In genomic region chr18:3148930-3149535, GRCh38 we compare ENCODE assay signal across 15 cellular contexts.
DNase-seq lines count a peak whose midpoint lies in the region; ATAC-seq and TF ChIP-seq lines count a peak whose summit lies in the region.
"Had no signal": no experiment of that assay in that cellular context is flagged by ENCODE, and none has a peak within 500 bp of the region (broad histone marks: within the 10 kb centered on the region; RNA-seq: fewer than 3 reads in every experiment).

No MANE protein-coding gene starts in this region.

- H2AFZ ChIP-seq in mammary epithelial cell (ENCODE audit: low read depth, low read length) (no peak overlapping the region), parathyroid adenoma (peak overlapping the region; percentile 26)

- 0 out of 2 replicates have a peak, but pooled peaks cover 4% of the 10 kb centered on the region for H3K9me3 ChIP-seq in MG63
- no peaks in the 10 kb centered on the region for H3K9me3 ChIP-seq in mammary epithelial cell (replicated peaks; ENCODE audit: insufficient read depth, low read length)
- no peaks in the 10 kb centered on the region for H3K9me3 ChIP-seq in parathyroid adenoma (ENCODE audit: control insufficient read depth, low read length)
- no peaks in the 10 kb centered on the region for H3K9me3 ChIP-seq in lower lobe of right lung
- H3K9me3 ChIP-seq: A549, upper lobe of left lung had no signal

- H3K27me3 ChIP-seq in MG63 = no peaks in the 10 kb centered on the region
- no peaks in the 10 kb centered on the region for H3K27me3 ChIP-seq in mammary epithelial cell (ENCODE audit: insufficient read depth, low read length)
- H3K27me3 ChIP-seq in parathyroid adenoma (ENCODE audit: control insufficient read depth, insufficient read depth, low read length) = no peaks in the 10 kb centered on the region
- no peaks in the 10 kb centered on the region for H3K27me3 ChIP-seq in lower lobe of right lung (ENCODE audit: low read depth)
- H3K27me3 ChIP-seq: cardiac muscle cell, upper lobe of left lung had no signal

- in situ Hi-C loops in mammary epithelial cell (cut with MboI; ENCODE audit: low sequenced_read_pairs in 2 of 2) = loop anchor here in 1 of 2 donors (25.0 kb wide), 1 partner anchor 212 kb away; no protein-coding TSS in a partner anchor

- no peak overlapping the region for H3K9ac ChIP-seq in mammary epithelial cell (ENCODE audit: insufficient read depth, low read length)
- no peak overlapping the region for H3K9ac ChIP-seq in parathyroid adenoma

- intact Hi-C loops in mammary epithelial cell (cut with micrococcal nuclease) = no loop called here
- intact Hi-C loops in lower lobe of right lung (cut with DNase I) = loop anchor here (10.0 kb wide), 1 partner anchor 214 kb away; no protein-coding TSS in a partner anchor

- H3K4me3 ChIP-seq in MG63 (no peak overlapping the region), mammary epithelial cell (replicated peaks in 1 of 3; ENCODE audit: insufficient read depth in 1 of 3, low read depth in 2 of 3, low read length in 3 of 3) (no peak overlapping the region), parathyroid adenoma (ENCODE audit: low read depth, low read length) (no peak overlapping the region), lower lobe of right lung (no peak overlapping the region)
- H3K4me3 ChIP-seq: A549, cardiac muscle cell, upper lobe of left lung had no signal

- CTCF ChIA-PET in mammary epithelial cell (lab: Charles Lee; ENCODE audit: low non-redundant PET) = no interaction called here

- H3K79me2 ChIP-seq in mammary epithelial cell (ENCODE audit: insufficient read depth, low read length) (no peaks in the 10 kb centered on the region), parathyroid adenoma (no peaks in the 10 kb centered on the region)

- H3K4me1 ChIP-seq in mammary epithelial cell (ENCODE audit: insufficient read depth, low read length) (peaks cover 4% of the 10 kb centered on the region), parathyroid adenoma (no peaks in the 10 kb centered on the region), lower lobe of right lung (peaks cover 3% of the 10 kb centered on the region)
- H3K4me1 ChIP-seq: upper lobe of left lung had no signal

- H3K36me3 ChIP-seq in MG63 (no peaks in the 10 kb centered on the region), mammary epithelial cell (ENCODE audit: insufficient read depth, low read length) (no peaks in the 10 kb centered on the region), parathyroid adenoma (ENCODE audit: control insufficient read depth, insufficient read depth, low read length) (no peaks in the 10 kb centered on the region), lower lobe of right lung (no peaks in the 10 kb centered on the region)
- H3K36me3 ChIP-seq: upper lobe of left lung had no signal

- H3K27ac ChIP-seq in mammary epithelial cell (ENCODE audit: insufficient read depth, low read depth, low read length) = no peak overlapping the region
- no peak overlapping the region for H3K27ac ChIP-seq in parathyroid adenoma
- no peak overlapping the region for H3K27ac ChIP-seq in lower lobe of right lung
- H3K27ac ChIP-seq: A549, cardiac muscle cell, upper lobe of left lung had no signal

- 39% methylated on average over 4 of the region's 4 CpGs for WGBS in mammary epithelial cell (ENCODE audit: low coverage, missing lambda C conversion rate)

- TF ChIP-seq CTCF in mammary epithelial cell (conservative IDR thresholded peaks at IDR 0.05 in 1 of 2, IDR thresholded peaks at IDR 0.05 in 1 of 2; ENCODE audit: extremely low read depth in 1 of 2, insufficient read depth in 1 of 2, low read depth in 1 of 2, low read length in 2 of 2) (no peak), parathyroid adenoma (IDR thresholded peaks at IDR 0.05) (no peak), lower lobe of right lung (IDR thresholded peaks at IDR 0.05) (no peak)

- dilution Hi-C loops in mammary epithelial cell (cut with HindIII; ENCODE audit: low sequenced_read_pairs) = no loop called here

- no TSS peak for BruUV-seq in mammary epithelial cell (replicated peaks; lab: Mats Ljungman, UMichigan)

- ATAC-seq in HG02798 (IDR thresholded peaks at IDR 0.05; ENCODE audit: poor library complexity, unreplicated experiment) = no peak
- ATAC-seq in stimulated activated naive CD8-positive, alpha-beta T cell treated with anti-CD3 and anti-CD28 coated beads, Interleukin-15, Interleukin-2, amounts not matched to agents 100 U/mL and 50 U/mL, for 24 hours = no peak
- no peak for ATAC-seq in lower lobe of right lung
- ATAC-seq: activated CD8-positive, alpha-beta T cell treated with anti-CD3 and anti-CD28 coated beads, Interleukin-2, amount 10 ng/mL, durations not matched to agents 7 days and 5 days had no signal

- H3K4me2 ChIP-seq in mammary epithelial cell (ENCODE audit: insufficient read depth, low read depth, low read length) (no peak overlapping the region), parathyroid adenoma (ENCODE audit: low read length) (no peak overlapping the region)
- H3K4me2 ChIP-seq: A549 had no signal

- H4K20me1 ChIP-seq in mammary epithelial cell (ENCODE audit: insufficient read depth, low read length) = no peaks in the 10 kb centered on the region

- DNase-seq in NCI-H1417 (lab: John Stamatoyannopoulos, UW) = peak in 2 of 3 experiments; percentile 10 to 46
- no peak for DNase-seq in NCI-H1417 treated with DMSO at 0.1 percent for 48 hours (lab: John Stamatoyannopoulos, UW)
- DNase-seq in MG63 = peak; percentile 19
- DNase-seq in mammary epithelial cell = peak; percentile 65
- no peak for DNase-seq in stimulated activated naive CD8-positive, alpha-beta T cell treated with anti-CD3 and anti-CD28 coated beads, Interleukin-15, Interleukin-2, amounts not matched to agents 100 U/mL and 50 U/mL, for 24 hours
- DNase-seq in lower lobe of right lung = no peak
- DNase-seq: activated CD8-positive, alpha-beta T cell treated with anti-CD3 and anti-CD28 coated beads, Interleukin-2, amount 10 ng/mL, durations not matched to agents 7 days and 5 days; activated naive CD4-positive, alpha-beta T cell; Kasumi-1; NCI-H2081; upper lobe of left lung had no signal

Comparison
In these comparisons a context has a peak if more than half of its experiments do, and no peak if none do; other contexts are left out.
1. DNase-seq: peak in NCI-H1417 (2 of 3), MG63 (single experiment) and mammary epithelial cell (single experiment); none in NCI-H1417 treated with DMSO at 0.1 percent for 48 hours (single experiment), stimulated activated naive CD8-positive, alpha-beta T cell treated with anti-CD3 and anti-CD28 coated beads, Interleukin-15, Interleukin-2, amounts not matched to agents 100 U/mL and 50 U/mL, for 24 hours (single experiment) and lower lobe of right lung (single experiment).